5 cellular contexts compared by ENCODE assay signal in the genomic region with DNA sequence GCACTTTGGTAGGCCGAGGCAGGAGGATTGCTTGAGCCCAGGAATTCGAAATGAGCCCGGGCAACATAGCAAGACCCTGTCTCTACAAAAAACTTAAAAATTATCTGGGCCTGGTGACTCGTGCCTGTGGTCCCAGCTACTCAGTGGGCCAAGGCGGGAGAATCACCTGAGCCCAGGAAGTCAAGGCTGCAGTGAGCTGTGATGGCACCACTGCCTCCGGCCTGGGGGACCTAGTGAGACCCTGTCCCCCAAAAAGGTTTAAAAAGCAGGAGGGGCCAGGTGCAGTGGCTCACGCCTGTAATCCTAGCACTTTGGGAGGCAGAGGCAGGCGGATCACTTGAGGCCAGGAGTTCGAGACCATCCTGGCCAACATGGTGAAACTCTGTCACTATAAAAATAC. TPM values are rescaled to one million over a fixed set of nuclear protein-coding genes. Genes with fewer than 3 reads are reported as not detected.
"Had no signal": no experiment of that assay in that cellular context is flagged by ENCODE, and none has a peak within 500 bp of the region (broad histone marks: within the 10 kb centered on the region; RNA-seq: fewer than 3 reads in every experiment).

No MANE protein-coding gene starts in this region.

RNA-seq across cellular contexts. Expression of gene CHST8, which starts 41.6 kb away (rescaled TPM):
- total RNA-seq: naive thymus-derived CD4-positive, alpha-beta T cell; natural killer cell; osteoblast; renal cortical epithelial cell; smooth muscle cell had no signal
